Comparison of ENCODE assay signal across 28 cellular contexts in genomic region chr9:76342201-76342600, GRCh38.
"Had no signal": no experiment of that assay in that cellular context is flagged by ENCODE, and none has a peak within 500 bp of the region (broad histone marks: within the 10 kb centered on the region; RNA-seq: fewer than 3 reads in every experiment).

No MANE protein-coding gene starts in this region.

- H3K9me3 ChIP-seq: adrenal gland, body of pancreas had no signal

- H3K27me3 ChIP-seq: adrenal gland, body of pancreas, brain microvascular endothelial cell had no signal

- H3K4me3 ChIP-seq: adrenal gland, body of pancreas had no signal

- H3K4me1 ChIP-seq: adrenal gland, body of pancreas had no signal

- DNase-seq: activated B cell treated with CpG ODN at 0.5 μM for 24 hours; activated CD4-positive, alpha-beta memory T cell treated with anti-CD3 and anti-CD28 coated beads, Interleukin-2, amount 10 ng/mL, durations not matched to agents 7 days and 5 days; activated CD4-positive, alpha-beta T cell treated with anti-CD3 and anti-CD28 coated beads for 4 hours; activated CD4-positive, alpha-beta T cell treated with anti-CD3 and anti-CD28 coated beads, Interleukin-2, amount 10 ng/mL, durations not matched to agents 24 days and 14 days; activated CD4-positive, alpha-beta T cell treated with anti-CD3 and anti-CD28 coated beads, Interleukin-2, amount 50 U/mL, for 1 hour; activated CD4-positive, alpha-beta T cell treated with anti-CD3 and anti-CD28 coated beads, Interleukin-2, amount 50 U/mL, for 4 hours; activated CD4-positive, CD25-positive, alpha-beta regulatory T cell treated with anti-CD3 and anti-CD28 coated beads, Interleukin-2, amount 50 U/mL, for 72 hours; activated CD8-positive, alpha-beta memory T cell treated with anti-CD3 and anti-CD28 coated beads for 24 hours; activated CD8-positive, alpha-beta memory T cell treated with anti-CD3 and anti-CD28 coated beads, Interleukin-2, amount 10 ng/mL, durations not matched to agents 7 days and 5 days; activated CD8-positive, alpha-beta memory T cell treated with anti-CD3 and anti-CD28 coated beads, Interleukin-2, amount 50 U/mL, for 48 hours; activated CD8-positive, alpha-beta T cell treated with anti-CD3 and anti-CD28 coated beads, Interleukin-2, amount 10 ng/mL, durations not matched to agents 7 days and 5 days; activated effector memory CD4-positive, alpha-beta T cell treated with Interleukin-2 at 50 U/mL for 16 hours; activated gamma-delta T cell; activated naive CD4-positive, alpha-beta T cell treated with anti-CD3 and anti-CD28 coated beads for 36 hours; activated naive CD4-positive, alpha-beta T cell treated with anti-CD3 and anti-CD28 coated beads, Interleukin-2, amount 50 U/mL, for 16 hours; activated naive CD8-positive, alpha-beta T cell treated with anti-CD3 and anti-CD28 coated beads for 36 hours; activated T-cell treated with anti-CD3 and anti-CD28 coated beads, Interleukin-2, amount 50 U/mL, for 24 hours; activated T-cell treated with anti-CD3 and anti-CD28 coated beads, Interleukin-2, amount 50 U/mL, for 48 hours; adrenal gland; amniotic stem cell; aorta; body of pancreas; brain microvascular endothelial cell; central memory CD4-positive, alpha-beta T cell; T-helper 1 cell; T-helper 2 cell; T-helper 9 cell had no signal

- H3K27ac ChIP-seq: adrenal gland, body of pancreas, brain microvascular endothelial cell, VCaP had no signal

- H3K36me3 ChIP-seq: adrenal gland, brain microvascular endothelial cell had no signal
